Comparison of ENCODE assay signal across 1 cellular context in the genomic region with DNA sequence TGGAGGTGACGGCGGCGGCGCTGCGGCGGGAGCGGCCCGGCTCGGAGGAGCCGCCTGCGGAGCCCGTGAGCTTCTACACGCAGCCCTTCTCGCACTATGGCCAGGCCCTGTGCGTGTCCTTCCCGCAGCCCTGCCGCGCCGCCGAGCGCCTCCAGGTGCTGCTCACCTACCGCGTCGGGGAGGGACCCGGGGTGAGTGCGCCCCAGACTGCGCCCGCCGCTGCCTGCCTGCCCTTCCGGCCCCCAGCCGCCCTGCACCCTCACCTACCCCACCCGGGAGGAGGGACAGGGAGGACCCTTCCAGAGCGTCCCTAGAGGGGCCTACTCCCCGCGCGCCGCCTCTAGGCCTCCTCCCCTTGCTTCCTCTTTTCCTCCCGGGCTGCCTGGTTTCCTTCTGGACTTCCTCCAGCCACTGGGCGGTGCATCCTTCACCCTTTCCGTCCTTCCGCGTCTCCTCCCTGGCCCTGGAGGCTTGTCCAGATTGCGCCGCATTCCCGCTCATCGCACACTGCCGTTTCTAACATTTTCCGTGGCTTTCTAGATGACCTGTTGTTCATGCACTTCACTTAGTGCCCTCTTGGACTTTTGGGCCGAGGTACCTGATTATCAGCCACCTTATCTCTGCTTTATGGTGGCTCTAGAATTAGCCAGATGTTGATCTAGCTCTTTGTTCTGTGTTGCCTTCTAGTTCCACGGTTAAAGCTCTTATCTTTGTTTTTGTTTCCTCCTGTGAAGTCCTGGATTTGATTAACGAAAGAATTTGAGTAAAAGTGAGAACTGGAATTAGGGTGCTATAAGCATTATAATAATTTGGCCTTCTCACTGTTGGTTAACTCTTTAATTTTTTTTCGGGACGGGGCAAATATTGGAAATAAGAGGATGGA.
TF ChIP-seq lines count a peak whose summit lies in the region.

No MANE protein-coding gene starts in this region.

TF ChIP-seq in WTC11, 78 proteins besides CTCF, POLR2A, EP300 and RAD21 (continued from another document and continues in another):
- TF ChIP-seq, protein P1, sequence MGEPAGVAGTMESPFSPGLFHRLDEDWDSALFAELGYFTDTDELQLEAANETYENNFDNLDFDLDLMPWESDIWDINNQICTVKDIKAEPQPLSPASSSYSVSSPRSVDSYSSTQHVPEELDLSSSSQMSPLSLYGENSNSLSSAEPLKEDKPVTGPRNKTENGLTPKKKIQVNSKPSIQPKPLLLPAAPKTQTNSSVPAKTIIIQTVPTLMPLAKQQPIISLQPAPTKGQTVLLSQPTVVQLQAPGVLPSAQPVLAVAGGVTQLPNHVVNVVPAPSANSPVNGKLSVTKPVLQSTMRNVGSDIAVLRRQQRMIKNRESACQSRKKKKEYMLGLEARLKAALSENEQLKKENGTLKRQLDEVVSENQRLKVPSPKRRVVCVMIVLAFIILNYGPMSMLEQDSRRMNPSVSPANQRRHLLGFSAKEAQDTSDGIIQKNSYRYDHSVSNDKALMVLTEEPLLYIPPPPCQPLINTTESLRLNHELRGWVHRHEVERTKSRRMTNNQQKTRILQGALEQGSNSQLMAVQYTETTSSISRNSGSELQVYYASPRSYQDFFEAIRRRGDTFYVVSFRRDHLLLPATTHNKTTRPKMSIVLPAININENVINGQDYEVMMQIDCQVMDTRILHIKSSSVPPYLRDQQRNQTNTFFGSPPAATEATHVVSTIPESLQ (CRISPR knock-in tag; IDR thresholded peaks at IDR 0.05): no peak
- TF ChIP-seq, protein P2, sequence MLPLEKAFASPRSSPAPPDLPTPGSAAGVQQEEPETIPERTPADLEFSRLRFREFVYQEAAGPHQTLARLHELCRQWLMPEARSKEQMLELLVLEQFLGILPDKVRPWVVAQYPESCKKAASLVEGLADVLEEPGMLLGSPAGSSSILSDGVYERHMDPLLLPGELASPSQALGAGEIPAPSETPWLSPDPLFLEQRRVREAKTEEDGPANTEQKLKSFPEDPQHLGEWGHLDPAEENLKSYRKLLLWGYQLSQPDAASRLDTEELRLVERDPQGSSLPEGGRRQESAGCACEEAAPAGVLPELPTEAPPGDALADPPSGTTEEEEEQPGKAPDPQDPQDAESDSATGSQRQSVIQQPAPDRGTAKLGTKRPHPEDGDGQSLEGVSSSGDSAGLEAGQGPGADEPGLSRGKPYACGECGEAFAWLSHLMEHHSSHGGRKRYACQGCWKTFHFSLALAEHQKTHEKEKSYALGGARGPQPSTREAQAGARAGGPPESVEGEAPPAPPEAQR (CRISPR knock-in tag; IDR thresholded peaks at IDR 0.05): no peak
- TF ChIP-seq JUN (CRISPR knock-in tag; IDR thresholded peaks at IDR 0.05) (peak; percentile 75; the same call in 1 of the 2 replicates), ZNF396 (CRISPR knock-in tag; IDR thresholded peaks at IDR 0.05; ENCODE audit: borderline replicate concordance) (no peak), NR2C2 (CRISPR knock-in tag; IDR thresholded peaks at IDR 0.05) (no peak), ZBTB21 (CRISPR knock-in tag; IDR thresholded peaks at IDR 0.05; ENCODE audit: borderline replicate concordance) (no peak), HMGA2 (CRISPR knock-in tag; IDR thresholded peaks at IDR 0.05) (no peak), ZNF263 (CRISPR knock-in tag; IDR thresholded peaks at IDR 0.05; ENCODE audit: low read depth) (peak; percentile 97), FOXK1 (CRISPR knock-in tag; IDR thresholded peaks at IDR 0.05) (peak; percentile 15), ETV6 (CRISPR knock-in tag; IDR thresholded peaks at IDR 0.05) (peak; percentile 76; the same call in 1 of the 2 replicates), ZNF416 (CRISPR knock-in tag; IDR thresholded peaks at IDR 0.05) (no peak), SMAD4 (CRISPR knock-in tag; IDR thresholded peaks at IDR 0.05) (no peak), MYBL2 (CRISPR knock-in tag; IDR thresholded peaks at IDR 0.05) (peak; percentile 38; the same call in 1 of the 2 replicates), CREM (CRISPR knock-in tag; IDR thresholded peaks at IDR 0.05) (no peak), OVOL2 (CRISPR knock-in tag; IDR thresholded peaks at IDR 0.05; ENCODE audit: borderline replicate concordance) (no peak), PRRX2 (CRISPR knock-in tag; IDR thresholded peaks at IDR 0.05) (no peak), TCF7 (CRISPR knock-in tag; IDR thresholded peaks at IDR 0.05; ENCODE audit: low read depth) (no peak), ATF1 (CRISPR knock-in tag; IDR thresholded peaks at IDR 0.05) (0 out of 2 replicates have a peak, but pooled peaks have one; percentile 49), MXD4 (CRISPR knock-in tag; IDR thresholded peaks at IDR 0.05; ENCODE audit: borderline replicate concordance) (no peak)
- TF ChIP-seq, protein P3, sequence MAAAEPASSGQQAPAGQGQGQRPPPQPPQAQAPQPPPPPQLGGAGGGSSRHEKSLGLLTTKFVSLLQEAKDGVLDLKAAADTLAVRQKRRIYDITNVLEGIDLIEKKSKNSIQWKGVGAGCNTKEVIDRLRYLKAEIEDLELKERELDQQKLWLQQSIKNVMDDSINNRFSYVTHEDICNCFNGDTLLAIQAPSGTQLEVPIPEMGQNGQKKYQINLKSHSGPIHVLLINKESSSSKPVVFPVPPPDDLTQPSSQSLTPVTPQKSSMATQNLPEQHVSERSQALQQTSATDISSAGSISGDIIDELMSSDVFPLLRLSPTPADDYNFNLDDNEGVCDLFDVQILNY (CRISPR knock-in tag; IDR thresholded peaks at IDR 0.05): no peak; the same call in 1 of the 2 replicates
- TF ChIP-seq, protein P4, sequence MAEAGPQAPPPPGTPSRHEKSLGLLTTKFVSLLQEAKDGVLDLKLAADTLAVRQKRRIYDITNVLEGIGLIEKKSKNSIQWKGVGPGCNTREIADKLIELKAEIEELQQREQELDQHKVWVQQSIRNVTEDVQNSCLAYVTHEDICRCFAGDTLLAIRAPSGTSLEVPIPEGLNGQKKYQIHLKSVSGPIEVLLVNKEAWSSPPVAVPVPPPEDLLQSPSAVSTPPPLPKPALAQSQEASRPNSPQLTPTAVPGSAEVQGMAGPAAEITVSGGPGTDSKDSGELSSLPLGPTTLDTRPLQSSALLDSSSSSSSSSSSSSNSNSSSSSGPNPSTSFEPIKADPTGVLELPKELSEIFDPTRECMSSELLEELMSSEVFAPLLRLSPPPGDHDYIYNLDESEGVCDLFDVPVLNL (CRISPR knock-in tag; IDR thresholded peaks at IDR 0.05; ENCODE audit: borderline replicate concordance, low read depth): 0 out of 2 replicates have a peak, but pooled peaks have one; percentile 55
- TF ChIP-seq, protein P5, sequence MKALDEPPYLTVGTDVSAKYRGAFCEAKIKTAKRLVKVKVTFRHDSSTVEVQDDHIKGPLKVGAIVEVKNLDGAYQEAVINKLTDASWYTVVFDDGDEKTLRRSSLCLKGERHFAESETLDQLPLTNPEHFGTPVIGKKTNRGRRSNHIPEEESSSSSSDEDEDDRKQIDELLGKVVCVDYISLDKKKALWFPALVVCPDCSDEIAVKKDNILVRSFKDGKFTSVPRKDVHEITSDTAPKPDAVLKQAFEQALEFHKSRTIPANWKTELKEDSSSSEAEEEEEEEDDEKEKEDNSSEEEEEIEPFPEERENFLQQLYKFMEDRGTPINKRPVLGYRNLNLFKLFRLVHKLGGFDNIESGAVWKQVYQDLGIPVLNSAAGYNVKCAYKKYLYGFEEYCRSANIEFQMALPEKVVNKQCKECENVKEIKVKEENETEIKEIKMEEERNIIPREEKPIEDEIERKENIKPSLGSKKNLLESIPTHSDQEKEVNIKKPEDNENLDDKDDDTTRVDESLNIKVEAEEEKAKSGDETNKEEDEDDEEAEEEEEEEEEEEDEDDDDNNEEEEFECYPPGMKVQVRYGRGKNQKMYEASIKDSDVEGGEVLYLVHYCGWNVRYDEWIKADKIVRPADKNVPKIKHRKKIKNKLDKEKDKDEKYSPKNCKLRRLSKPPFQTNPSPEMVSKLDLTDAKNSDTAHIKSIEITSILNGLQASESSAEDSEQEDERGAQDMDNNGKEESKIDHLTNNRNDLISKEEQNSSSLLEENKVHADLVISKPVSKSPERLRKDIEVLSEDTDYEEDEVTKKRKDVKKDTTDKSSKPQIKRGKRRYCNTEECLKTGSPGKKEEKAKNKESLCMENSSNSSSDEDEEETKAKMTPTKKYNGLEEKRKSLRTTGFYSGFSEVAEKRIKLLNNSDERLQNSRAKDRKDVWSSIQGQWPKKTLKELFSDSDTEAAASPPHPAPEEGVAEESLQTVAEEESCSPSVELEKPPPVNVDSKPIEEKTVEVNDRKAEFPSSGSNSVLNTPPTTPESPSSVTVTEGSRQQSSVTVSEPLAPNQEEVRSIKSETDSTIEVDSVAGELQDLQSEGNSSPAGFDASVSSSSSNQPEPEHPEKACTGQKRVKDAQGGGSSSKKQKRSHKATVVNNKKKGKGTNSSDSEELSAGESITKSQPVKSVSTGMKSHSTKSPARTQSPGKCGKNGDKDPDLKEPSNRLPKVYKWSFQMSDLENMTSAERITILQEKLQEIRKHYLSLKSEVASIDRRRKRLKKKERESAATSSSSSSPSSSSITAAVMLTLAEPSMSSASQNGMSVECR (CRISPR knock-in tag; IDR thresholded peaks at IDR 0.05; ENCODE audit: borderline replicate concordance): no peak
- TF ChIP-seq, protein P6, sequence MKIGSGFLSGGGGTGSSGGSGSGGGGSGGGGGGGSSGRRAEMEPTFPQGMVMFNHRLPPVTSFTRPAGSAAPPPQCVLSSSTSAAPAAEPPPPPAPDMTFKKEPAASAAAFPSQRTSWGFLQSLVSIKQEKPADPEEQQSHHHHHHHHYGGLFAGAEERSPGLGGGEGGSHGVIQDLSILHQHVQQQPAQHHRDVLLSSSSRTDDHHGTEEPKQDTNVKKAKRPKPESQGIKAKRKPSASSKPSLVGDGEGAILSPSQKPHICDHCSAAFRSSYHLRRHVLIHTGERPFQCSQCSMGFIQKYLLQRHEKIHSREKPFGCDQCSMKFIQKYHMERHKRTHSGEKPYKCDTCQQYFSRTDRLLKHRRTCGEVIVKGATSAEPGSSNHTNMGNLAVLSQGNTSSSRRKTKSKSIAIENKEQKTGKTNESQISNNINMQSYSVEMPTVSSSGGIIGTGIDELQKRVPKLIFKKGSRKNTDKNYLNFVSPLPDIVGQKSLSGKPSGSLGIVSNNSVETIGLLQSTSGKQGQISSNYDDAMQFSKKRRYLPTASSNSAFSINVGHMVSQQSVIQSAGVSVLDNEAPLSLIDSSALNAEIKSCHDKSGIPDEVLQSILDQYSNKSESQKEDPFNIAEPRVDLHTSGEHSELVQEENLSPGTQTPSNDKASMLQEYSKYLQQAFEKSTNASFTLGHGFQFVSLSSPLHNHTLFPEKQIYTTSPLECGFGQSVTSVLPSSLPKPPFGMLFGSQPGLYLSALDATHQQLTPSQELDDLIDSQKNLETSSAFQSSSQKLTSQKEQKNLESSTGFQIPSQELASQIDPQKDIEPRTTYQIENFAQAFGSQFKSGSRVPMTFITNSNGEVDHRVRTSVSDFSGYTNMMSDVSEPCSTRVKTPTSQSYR (CRISPR knock-in tag; IDR thresholded peaks at IDR 0.05): no peak
- TF ChIP-seq, protein P7, sequence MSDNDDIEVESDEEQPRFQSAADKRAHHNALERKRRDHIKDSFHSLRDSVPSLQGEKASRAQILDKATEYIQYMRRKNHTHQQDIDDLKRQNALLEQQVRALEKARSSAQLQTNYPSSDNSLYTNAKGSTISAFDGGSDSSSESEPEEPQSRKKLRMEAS (CRISPR knock-in tag; IDR thresholded peaks at IDR 0.05): no peak
- TF ChIP-seq, protein P8, sequence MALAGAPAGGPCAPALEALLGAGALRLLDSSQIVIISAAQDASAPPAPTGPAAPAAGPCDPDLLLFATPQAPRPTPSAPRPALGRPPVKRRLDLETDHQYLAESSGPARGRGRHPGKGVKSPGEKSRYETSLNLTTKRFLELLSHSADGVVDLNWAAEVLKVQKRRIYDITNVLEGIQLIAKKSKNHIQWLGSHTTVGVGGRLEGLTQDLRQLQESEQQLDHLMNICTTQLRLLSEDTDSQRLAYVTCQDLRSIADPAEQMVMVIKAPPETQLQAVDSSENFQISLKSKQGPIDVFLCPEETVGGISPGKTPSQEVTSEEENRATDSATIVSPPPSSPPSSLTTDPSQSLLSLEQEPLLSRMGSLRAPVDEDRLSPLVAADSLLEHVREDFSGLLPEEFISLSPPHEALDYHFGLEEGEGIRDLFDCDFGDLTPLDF (CRISPR knock-in tag; IDR thresholded peaks at IDR 0.05): no peak
- TF ChIP-seq, protein P9, sequence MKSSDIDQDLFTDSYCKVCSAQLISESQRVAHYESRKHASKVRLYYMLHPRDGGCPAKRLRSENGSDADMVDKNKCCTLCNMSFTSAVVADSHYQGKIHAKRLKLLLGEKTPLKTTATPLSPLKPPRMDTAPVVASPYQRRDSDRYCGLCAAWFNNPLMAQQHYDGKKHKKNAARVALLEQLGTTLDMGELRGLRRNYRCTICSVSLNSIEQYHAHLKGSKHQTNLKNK (CRISPR knock-in tag; IDR thresholded peaks at IDR 0.05): no peak
- TF ChIP-seq, protein P10, sequence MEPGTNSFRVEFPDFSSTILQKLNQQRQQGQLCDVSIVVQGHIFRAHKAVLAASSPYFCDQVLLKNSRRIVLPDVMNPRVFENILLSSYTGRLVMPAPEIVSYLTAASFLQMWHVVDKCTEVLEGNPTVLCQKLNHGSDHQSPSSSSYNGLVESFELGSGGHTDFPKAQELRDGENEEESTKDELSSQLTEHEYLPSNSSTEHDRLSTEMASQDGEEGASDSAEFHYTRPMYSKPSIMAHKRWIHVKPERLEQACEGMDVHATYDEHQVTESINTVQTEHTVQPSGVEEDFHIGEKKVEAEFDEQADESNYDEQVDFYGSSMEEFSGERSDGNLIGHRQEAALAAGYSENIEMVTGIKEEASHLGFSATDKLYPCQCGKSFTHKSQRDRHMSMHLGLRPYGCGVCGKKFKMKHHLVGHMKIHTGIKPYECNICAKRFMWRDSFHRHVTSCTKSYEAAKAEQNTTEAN (CRISPR knock-in tag; IDR thresholded peaks at IDR 0.05): peak; percentile 74; the same call in 1 of the 2 replicates
- TF ChIP-seq, protein P11, sequence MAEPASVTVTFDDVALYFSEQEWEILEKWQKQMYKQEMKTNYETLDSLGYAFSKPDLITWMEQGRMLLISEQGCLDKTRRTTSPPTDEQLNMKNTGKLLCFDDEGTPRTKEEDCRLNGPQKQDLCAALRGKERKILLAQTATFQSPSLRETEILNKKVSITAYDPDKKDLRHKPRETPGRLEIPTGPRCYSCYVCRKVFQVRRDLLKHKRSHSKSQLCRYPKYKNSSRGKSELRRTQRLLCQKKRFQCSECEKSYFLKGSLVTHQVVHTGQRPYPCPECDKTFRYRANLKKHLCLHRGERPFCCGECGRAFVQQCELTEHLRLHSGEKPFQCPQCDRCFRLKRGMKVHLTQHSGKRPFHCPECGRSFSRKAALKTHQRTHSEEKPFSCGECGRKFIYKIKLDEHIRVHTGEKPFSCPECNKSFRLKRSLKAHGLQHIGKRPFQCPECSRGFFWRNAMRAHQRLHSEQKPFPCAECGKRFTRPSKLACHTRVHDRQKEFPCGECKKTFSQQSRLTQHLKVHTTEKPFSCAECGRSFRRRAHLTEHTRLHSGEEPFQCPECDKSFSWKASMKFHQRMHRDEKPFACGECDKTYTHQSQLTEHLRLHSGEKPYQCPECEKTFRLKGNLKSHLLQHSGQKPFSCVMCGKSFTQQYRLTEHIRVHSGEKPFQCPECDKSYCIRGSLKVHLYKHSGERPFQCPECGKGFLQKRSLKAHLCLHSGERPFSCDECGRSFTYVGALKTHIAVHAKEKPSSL (CRISPR knock-in tag; conservative IDR thresholded peaks at IDR 0.05): no peak
- TF ChIP-seq, protein P12, sequence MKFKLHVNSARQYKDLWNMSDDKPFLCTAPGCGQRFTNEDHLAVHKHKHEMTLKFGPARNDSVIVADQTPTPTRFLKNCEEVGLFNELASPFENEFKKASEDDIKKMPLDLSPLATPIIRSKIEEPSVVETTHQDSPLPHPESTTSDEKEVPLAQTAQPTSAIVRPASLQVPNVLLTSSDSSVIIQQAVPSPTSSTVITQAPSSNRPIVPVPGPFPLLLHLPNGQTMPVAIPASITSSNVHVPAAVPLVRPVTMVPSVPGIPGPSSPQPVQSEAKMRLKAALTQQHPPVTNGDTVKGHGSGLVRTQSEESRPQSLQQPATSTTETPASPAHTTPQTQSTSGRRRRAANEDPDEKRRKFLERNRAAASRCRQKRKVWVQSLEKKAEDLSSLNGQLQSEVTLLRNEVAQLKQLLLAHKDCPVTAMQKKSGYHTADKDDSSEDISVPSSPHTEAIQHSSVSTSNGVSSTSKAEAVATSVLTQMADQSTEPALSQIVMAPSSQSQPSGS (CRISPR knock-in tag; IDR thresholded peaks at IDR 0.05; ENCODE audit: borderline replicate concordance, low read depth): no peak
